ENCODE assay signal across 12 cellular contexts in genomic region chr2:14520385-14520945, GRCh38.
DNase-seq lines count a peak whose midpoint lies in the region; ATAC-seq, FAIRE-seq and TF ChIP-seq lines count a peak whose summit lies in the region.
"Had no signal": no experiment of that assay in that cellular context is flagged by ENCODE, and none has a peak within 500 bp of the region (broad histone marks: within the 10 kb centered on the region; RNA-seq: fewer than 3 reads in every experiment).

No MANE protein-coding gene starts in this region.

- FAIRE-seq in bronchial epithelial cell (lab: Jason Lieb, UNC), result peak; percentile 13
- FAIRE-seq in HTR-8/SVneo (lab: Jason Lieb, UNC), result no peak

- H3K36me3 ChIP-seq in bronchial epithelial cell (ENCODE audit: control insufficient read depth, insufficient read depth, low read length), result no peaks in the 10 kb centered on the region
- H3K36me3 ChIP-seq: BLaER1 treated with 17β-estradiol and CSF1 and Interleukin-3, amounts not matched to agents 10 nM and 100 nM had no signal

- H3K27me3 ChIP-seq in bronchial epithelial cell (ENCODE audit: control insufficient read depth, insufficient read depth, low read length), result no peaks in the 10 kb centered on the region
- H3K27me3 ChIP-seq: BLaER1 treated with 17β-estradiol and CSF1 and Interleukin-3, amounts not matched to agents 10 nM and 100 nM had no signal

- TF ChIP-seq CTCF in HFFc6 (IDR thresholded peaks at IDR 0.05) (no peak), bronchial epithelial cell (IDR thresholded peaks at IDR 0.05; ENCODE audit: insufficient read depth, low read length, severe bottlenecking) (no peak)

- H3K9me3 Mint-ChIP-seq in HFFc6, result no peaks in the 10 kb centered on the region

- H3K27me3 Mint-ChIP-seq in HFFc6 (ENCODE audit: insufficient read depth), result no peaks in the 10 kb centered on the region; the same call in 1 of the 2 replicates
- H3K27me3 Mint-ChIP-seq: CD4-positive, CD25-positive, alpha-beta regulatory T cell had no signal

- no peak for DNase-seq in HFFc6
- DNase-seq in bronchial epithelial cell (ENCODE audit: low read depth), result no peak
- peak; percentile 54 for DNase-seq in inferior parietal cortex (ENCODE audit: extremely low spot score)
- DNase-seq in superior temporal gyrus (ENCODE audit: extremely low spot score), result peak; percentile 58
- DNase-seq in NCI-H2081 treated with DMSO at 0.1 percent for 48 hours (lab: John Stamatoyannopoulos, UW), result no peak
- no peak for DNase-seq in HTR-8/SVneo (ENCODE audit: insufficient read length, low spot score)
- DNase-seq: ACHN; CD4-positive, CD25-positive, alpha-beta regulatory T cell; DMS 273 treated with DMSO at 0.1 percent for 48 hours had no signal

- H3K4me1 Mint-ChIP-seq in HFFc6 (ENCODE audit: low read depth), result peaks cover 84% of the 10 kb centered on the region
- H3K4me1 Mint-ChIP-seq: CD4-positive, CD25-positive, alpha-beta regulatory T cell had no signal

- H3K4me3 Mint-ChIP-seq in HFFc6, result no peak overlapping the region; the same call in 1 of the 2 replicates

- ATAC-seq in HG03432 (IDR thresholded peaks at IDR 0.05; ENCODE audit: unreplicated experiment), result no peak
- ATAC-seq: HCT116 had no signal

- H3K4me3 ChIP-seq in bronchial epithelial cell (ENCODE audit: low read depth, low read length), result no peak overlapping the region
- H3K4me3 ChIP-seq: BLaER1 treated with 17β-estradiol and CSF1 and Interleukin-3, amounts not matched to agents 10 nM and 100 nM had no signal

- peaks cover 5% of the 10 kb centered on the region; the same call in 1 of the 2 replicates for H3K36me3 Mint-ChIP-seq in HFFc6 (ENCODE audit: low read depth)
- H3K36me3 Mint-ChIP-seq: CD4-positive, CD25-positive, alpha-beta regulatory T cell had no signal

- peak overlapping the region; percentile 23; the same call in 1 of the 2 replicates for H3K27ac Mint-ChIP-seq in HFFc6
- H3K27ac Mint-ChIP-seq: CD4-positive, CD25-positive, alpha-beta regulatory T cell had no signal

Comparison
In these comparisons a context has a peak if more than half of its experiments do, and no peak if none do; other contexts are left out.
1. DNase-seq: peak in inferior parietal cortex (single experiment) and superior temporal gyrus (single experiment); none in HFFc6 (single experiment), bronchial epithelial cell (single experiment), NCI-H2081 treated with DMSO at 0.1 percent for 48 hours (single experiment) and HTR-8/SVneo (single experiment).